Comparison of ENCODE assay signal across 13 cellular contexts in the genomic region with DNA sequence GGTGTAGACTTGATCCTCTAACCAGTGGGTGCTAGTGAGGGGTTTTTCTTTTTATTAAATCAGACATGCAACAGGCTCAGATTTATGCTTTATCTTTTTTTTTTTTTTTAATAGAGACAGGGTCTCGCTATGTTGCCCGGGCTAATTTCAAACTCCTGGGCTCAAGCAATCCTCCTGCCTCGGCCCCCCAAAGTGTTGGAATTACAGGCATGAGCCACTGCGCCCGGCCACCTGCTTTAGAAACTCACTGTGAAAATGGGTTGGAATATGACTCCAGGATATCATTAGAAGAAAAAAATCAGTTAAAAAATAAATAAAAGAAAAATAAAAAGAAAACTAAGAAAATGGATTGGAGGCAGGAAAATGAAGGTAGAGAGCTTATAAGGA. TPM values are rescaled to one million over a fixed set of nuclear protein-coding genes. Genes with fewer than 3 reads are reported as not detected.
DNase-seq lines count a peak whose midpoint lies in the region; ATAC-seq and TF ChIP-seq lines count a peak whose summit lies in the region.
"Had no signal": no experiment of that assay in that cellular context is flagged by ENCODE, and none has a peak within 500 bp of the region (broad histone marks: within the 10 kb centered on the region; RNA-seq: fewer than 3 reads in every experiment).

No MANE protein-coding gene starts in this region.

- H3K4me1 ChIP-seq in esophagus muscularis mucosa (peaks cover 84 to 100% (median 97%) of the 10 kb centered on the region in 4 donors), tibial artery (peaks cover 0 to 99% (median 64%) of the 10 kb centered on the region in 4 donors)
- H3K4me1 ChIP-seq: colonic mucosa had no signal

- no peak for TF ChIP-seq EP300 in esophagus muscularis mucosa (IDR thresholded peaks at IDR 0.05)

- H3K4me3 ChIP-seq in esophagus muscularis mucosa = no peak overlapping the region
- H3K4me3 ChIP-seq in tibial artery = no peak overlapping the region
- H3K4me3 ChIP-seq: BLaER1, colonic mucosa, GM12878 had no signal

- intact Hi-C loops in esophagus muscularis mucosa (cut with DNase I) (loop anchor here (2.0 kb wide), 1 partner anchor 41 kb away; no protein-coding TSS in a partner anchor), tibial artery (cut with DNase I; ENCODE audit: low total_unique reads) (loop anchor here (5.0 kb wide), 2 partner anchors 42 to 107 kb away; no protein-coding TSS in a partner anchor)

- no peak for TF ChIP-seq POLR2A in esophagus muscularis mucosa (IDR thresholded peaks at IDR 0.05; ENCODE audit: low read depth)

- H3K27ac Mint-ChIP-seq in T-helper 17 cell = peak overlapping the region; percentile 14
- peak overlapping the region; percentile 84 for H3K27ac Mint-ChIP-seq in osteocyte (ENCODE audit: unreplicated experiment)

- no peaks in the 10 kb centered on the region for H3K36me3 Mint-ChIP-seq in T-helper 17 cell (ENCODE audit: low read depth)
- peaks cover 38% of the 10 kb centered on the region for H3K36me3 Mint-ChIP-seq in osteocyte (ENCODE audit: unreplicated experiment)

- no peak for DNase-seq in T-helper 17 cell
- no peak for DNase-seq in esophagus muscularis mucosa (ENCODE audit: extremely low spot score)
- DNase-seq in osteocyte (ENCODE audit: extremely low spot score, unreplicated experiment) = no peak
- peak in 1 of 2 donors; percentile 55 for DNase-seq in tibial artery
- no peak for DNase-seq in epidermal melanocyte (ENCODE audit: insufficient read length, low spot score)

- peaks cover 69 to 100% (median 93%) of the 10 kb centered on the region in 4 donors for H3K36me3 ChIP-seq in esophagus muscularis mucosa
- peaks cover 91 to 98% (median 92%) of the 10 kb centered on the region in 3 donors for H3K36me3 ChIP-seq in tibial artery
- H3K36me3 ChIP-seq: WERI-Rb-1 had no signal

- H3K9me3 ChIP-seq in T-helper 17 cell (ENCODE audit: control insufficient read depth, low read length, poor library complexity, severe bottlenecking) = no peaks in the 10 kb centered on the region
- H3K9me3 ChIP-seq in esophagus muscularis mucosa = no peaks in the 10 kb centered on the region
- H3K9me3 ChIP-seq in tibial artery = no peaks in the 10 kb centered on the region
- H3K9me3 ChIP-seq: BLaER1, colonic mucosa had no signal

- H3K4me3 Mint-ChIP-seq in T-helper 17 cell = no peak overlapping the region
- H3K4me3 Mint-ChIP-seq in osteocyte (ENCODE audit: unreplicated experiment) = no peak overlapping the region
- H3K4me3 Mint-ChIP-seq: activated naive CD4-positive, alpha-beta T cell treated with anti-CD3 and anti-CD28 coated beads for 36 hours; nephron had no signal

- TF ChIP-seq CTCF in esophagus muscularis mucosa (IDR thresholded peaks at IDR 0.05) (no peak), osteocyte (IDR thresholded peaks at IDR 0.05) (no peak), tibial artery (IDR thresholded peaks at IDR 0.05) (no peak)

- WGBS in esophagus muscularis mucosa = 79% methylated on average over 5 of the region's 5 CpGs

- H3K27me3 Mint-ChIP-seq in T-helper 17 cell (no peaks in the 10 kb centered on the region), osteocyte (ENCODE audit: unreplicated experiment) (no peaks in the 10 kb centered on the region)

- H3K27me3 ChIP-seq in esophagus muscularis mucosa (no peaks in the 10 kb centered on the region), tibial artery (no peaks in the 10 kb centered on the region)
- H3K27me3 ChIP-seq: BLaER1, colonic mucosa had no signal

- H3K4me1 Mint-ChIP-seq in T-helper 17 cell (peaks cover 15% of the 10 kb centered on the region), osteocyte (ENCODE audit: unreplicated experiment) (peaks cover 25% of the 10 kb centered on the region)

- H3K9me3 Mint-ChIP-seq in osteocyte (ENCODE audit: unreplicated experiment) = no peaks in the 10 kb centered on the region
- H3K9me3 Mint-ChIP-seq: activated naive CD4-positive, alpha-beta T cell treated with anti-CD3 and anti-CD28 coated beads for 36 hours; nephron had no signal

- no peak for ATAC-seq in T-helper 17 cell
- ATAC-seq in HG03342 (IDR thresholded peaks at IDR 0.05; ENCODE audit: unreplicated experiment) = no peak
- no peak for ATAC-seq in GM21737 (IDR thresholded peaks at IDR 0.05; ENCODE audit: unreplicated experiment)

- peak overlapping the region; percentile 87 to 99 (median 92) for H3K27ac ChIP-seq in esophagus muscularis mucosa (replicated peaks in 1 of 4)
- peak overlapping the region; percentile 92 to 95 for H3K27ac ChIP-seq in tibial artery
- H3K27ac ChIP-seq: BLaER1, WERI-Rb-1 had no signal

RNA-seq across cellular contexts. Expression of gene STOM, which starts 50.7 kb away (rescaled TPM):
- total RNA-seq in T-helper 17 cell (100 to 1,000 TPM in 1 of 2 donors, 10 to 100 TPM in 1; 77.9 to 115 TPM), esophagus muscularis mucosa (100 to 1,000 TPM; 250 to 554 (median 444) TPM), osteocyte (51.0 and 53.2 TPM in 2 replicates)

RNA-seq across cellular contexts. Expression of gene GSN, which starts 51.4 kb away (rescaled TPM):
- 10 to 100 TPM in 1 of 2 donors, 1 to 10 TPM in 1; 5.4 to 29.6 TPM for total RNA-seq in T-helper 17 cell
- 1,000 to 10,000 TPM; 2,509 to 3,811 (median 3,170) TPM for total RNA-seq in esophagus muscularis mucosa
- total RNA-seq in osteocyte = 235 and 249 TPM in 2 replicates

Comparison
In these comparisons a context has a peak if more than half of its experiments do, and no peak if none do; other contexts are left out.
1. RNA of gene GSN, which starts 51.4 kb away (total RNA-seq): 2,509 to 3,811 TPM in esophagus muscularis mucosa; 235 to 249 TPM in osteocyte and 5.4 to 29.6 TPM in T-helper 17 cell; every median in the first group is over 10 times any median in the second.